Comparison of ENCODE assay signal across 1 cellular context in the genomic region with DNA sequence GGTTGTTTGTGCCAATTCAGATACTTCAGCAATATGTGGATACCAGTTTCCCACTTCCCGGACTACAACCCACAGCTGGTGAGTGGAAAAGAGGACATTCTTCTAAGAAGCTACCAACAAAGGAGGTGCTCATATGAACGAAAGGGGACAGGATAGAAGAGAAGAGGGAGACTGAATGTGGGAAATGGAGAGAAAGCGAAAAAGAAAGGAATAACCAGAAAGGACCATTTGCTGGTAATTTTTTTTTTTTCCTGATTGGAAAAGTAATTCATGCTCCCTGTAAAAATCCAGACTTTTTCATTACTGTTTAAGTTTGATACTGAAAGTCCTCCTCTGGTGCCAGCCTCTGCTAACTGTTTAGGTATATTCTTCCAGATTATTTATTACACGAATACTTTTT.
TF ChIP-seq lines count a peak whose summit lies in the region.

No MANE protein-coding gene starts in this region.

TF ChIP-seq in HCT116, 20 proteins besides CTCF, POLR2A, EP300 and RAD21:
- no peak for TF ChIP-seq YY1 (IDR thresholded peaks at IDR 0.05; ENCODE audit: extremely low read depth, insufficient replicate concordance, low read depth, low read length)
- TF ChIP-seq ELF1 (IDR thresholded peaks at IDR 0.05; ENCODE audit: borderline replicate concordance, low read depth) = no peak
- TF ChIP-seq REST (IDR thresholded peaks at IDR 0.05; ENCODE audit: low read depth) = no peak
- TF ChIP-seq CBX3 (IDR thresholded peaks at IDR 0.05; ENCODE audit: low read depth) = no peak
- TF ChIP-seq ZNF274 (IDR thresholded peaks at IDR 0.05; ENCODE audit: low read depth, low read length) = no peak
- TF ChIP-seq ZBTB33 (IDR thresholded peaks at IDR 0.05; ENCODE audit: extremely low read depth, insufficient replicate concordance, low read length) = no peak
- no peak for TF ChIP-seq SIN3A (IDR thresholded peaks at IDR 0.05; ENCODE audit: low read depth)
- no peak for TF ChIP-seq JUND (IDR thresholded peaks at IDR 0.05)
- TF ChIP-seq ATF3 (IDR thresholded peaks at IDR 0.05) = no peak
- TF ChIP-seq ZFX (IDR thresholded peaks at IDR 0.05) = no peak
- no peak for TF ChIP-seq EZH2phosphoT487 (IDR thresholded peaks at IDR 0.05; ENCODE audit: borderline replicate concordance)
- TF ChIP-seq SP1 (IDR thresholded peaks at IDR 0.05; ENCODE audit: low read depth) = no peak
- no peak for TF ChIP-seq TCF7L2 (IDR thresholded peaks at IDR 0.05; ENCODE audit: borderline replicate concordance, extremely low read depth, insufficient read depth, insufficient read length)
- no peak for TF ChIP-seq FOSL1 (IDR thresholded peaks at IDR 0.05; ENCODE audit: low read depth)
- no peak for TF ChIP-seq EZH2 (IDR thresholded peaks at IDR 0.05)
- TF ChIP-seq EGR1 (IDR thresholded peaks at IDR 0.05; ENCODE audit: low read depth) = no peak
